Comparison of ENCODE assay signal across 13 cellular contexts in the genomic region with DNA sequence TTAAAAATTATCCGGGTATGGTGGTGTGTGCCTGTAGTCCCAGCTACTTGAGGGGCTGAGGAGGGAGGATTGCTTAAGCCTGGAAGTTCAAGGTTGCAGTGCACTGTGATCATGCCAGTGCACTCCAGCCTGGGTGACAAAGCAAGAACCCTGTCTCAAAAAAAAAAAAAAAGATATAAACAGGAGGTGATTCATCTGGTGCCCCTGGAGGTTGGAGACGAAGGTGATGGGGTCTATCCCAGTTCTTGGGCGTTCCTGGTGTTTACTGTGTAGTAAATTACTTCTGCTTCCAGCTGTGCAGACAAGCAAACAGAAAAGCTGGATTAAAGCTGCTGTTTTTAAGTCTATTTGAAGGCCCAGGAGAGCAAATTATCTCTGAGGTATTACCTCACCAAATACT.
"Had no signal": no experiment of that assay in that cellular context is flagged by ENCODE, and none has a peak within 500 bp of the region (broad histone marks: within the 10 kb centered on the region; RNA-seq: fewer than 3 reads in every experiment).

No MANE protein-coding gene starts in this region.

- H3K27ac ChIP-seq: gastrocnemius medialis, heart left ventricle had no signal

- ATAC-seq: activated T-helper 17 cell treated with anti-CD3 and anti-CD28 coated beads, Interleukin-2, amount 50 U/mL, for 72 hours; gastrocnemius medialis; heart left ventricle; natural killer cell treated with Interleukin-12 subunit alpha and Interleukin-12 subunit beta and Interleukin-15 and Interleukin-18, amount 100 ng/mL, for 72 hours; stimulated activated effector memory CD8-positive, alpha-beta T cell treated with anti-CD3 and anti-CD28 coated beads, Interleukin-12 subunit alpha, Interleukin-12 subunit beta, amount 100 ng/mL, for 72 hours had no signal

- H3K4me1 Mint-ChIP-seq: activated T-helper 17 cell treated with anti-CD3 and anti-CD28 coated beads, Interleukin-2, amount 50 U/mL, for 72 hours; endodermal cell had no signal

- H3K4me3 Mint-ChIP-seq: activated CD4-positive, alpha-beta T cell treated with anti-CD3 and anti-CD28 coated beads, Interleukin-2, amount 10 ng/mL, durations not matched to agents 7 days and 5 days; activated T-helper 17 cell treated with anti-CD3 and anti-CD28 coated beads, Interleukin-2, amount 50 U/mL, for 72 hours; endodermal cell; immature natural killer cell; natural killer cell treated with Interleukin-12 subunit alpha and Interleukin-12 subunit beta and Interleukin-15 and Interleukin-18, amount 100 ng/mL, for 72 hours; stimulated activated effector memory CD8-positive, alpha-beta T cell treated with anti-CD3 and anti-CD28 coated beads, Interleukin-12 subunit alpha, Interleukin-12 subunit beta, amount 100 ng/mL, for 72 hours had no signal

- H3K36me3 Mint-ChIP-seq: natural killer cell treated with Interleukin-12 subunit alpha and Interleukin-12 subunit beta and Interleukin-15 and Interleukin-18, amount 100 ng/mL, for 72 hours had no signal

- DNase-seq: activated CD4-positive, alpha-beta T cell treated with anti-CD3 and anti-CD28 coated beads, Interleukin-2, amount 10 ng/mL, durations not matched to agents 7 days and 5 days; activated CD8-positive, alpha-beta memory T cell treated with anti-CD3 and anti-CD28 coated beads, Interleukin-2, amount 50 U/mL, for 48 hours; activated naive CD4-positive, alpha-beta T cell treated with Interleukin-2 at 50 U/mL for 16 hours; dorsolateral prefrontal cortex; endodermal cell; erythroblast; gastrocnemius medialis; heart left ventricle; immature natural killer cell; T-helper 9 cell had no signal

- H3K27ac Mint-ChIP-seq: activated CD4-positive, alpha-beta T cell treated with anti-CD3 and anti-CD28 coated beads, Interleukin-2, amount 10 ng/mL, durations not matched to agents 7 days and 5 days; activated T-helper 17 cell treated with anti-CD3 and anti-CD28 coated beads, Interleukin-2, amount 50 U/mL, for 72 hours; endodermal cell; immature natural killer cell; natural killer cell treated with Interleukin-12 subunit alpha and Interleukin-12 subunit beta and Interleukin-15 and Interleukin-18, amount 100 ng/mL, for 72 hours; stimulated activated effector memory CD8-positive, alpha-beta T cell treated with anti-CD3 and anti-CD28 coated beads, Interleukin-12 subunit alpha, Interleukin-12 subunit beta, amount 100 ng/mL, for 72 hours had no signal

- H3K27me3 Mint-ChIP-seq: activated CD4-positive, alpha-beta T cell treated with anti-CD3 and anti-CD28 coated beads, Interleukin-2, amount 10 ng/mL, durations not matched to agents 7 days and 5 days; activated T-helper 17 cell treated with anti-CD3 and anti-CD28 coated beads, Interleukin-2, amount 50 U/mL, for 72 hours; natural killer cell treated with Interleukin-12 subunit alpha and Interleukin-12 subunit beta and Interleukin-15 and Interleukin-18, amount 100 ng/mL, for 72 hours had no signal

- H3K9me3 Mint-ChIP-seq: activated CD4-positive, alpha-beta T cell treated with anti-CD3 and anti-CD28 coated beads, Interleukin-2, amount 10 ng/mL, durations not matched to agents 7 days and 5 days; activated T-helper 17 cell treated with anti-CD3 and anti-CD28 coated beads, Interleukin-2, amount 50 U/mL, for 72 hours; immature natural killer cell; natural killer cell treated with Interleukin-12 subunit alpha and Interleukin-12 subunit beta and Interleukin-15 and Interleukin-18, amount 100 ng/mL, for 72 hours; stimulated activated effector memory CD8-positive, alpha-beta T cell treated with anti-CD3 and anti-CD28 coated beads, Interleukin-12 subunit alpha, Interleukin-12 subunit beta, amount 100 ng/mL, for 72 hours had no signal
